In genomic region chr15:66472176-66472999, GRCh38 we compare ENCODE assay signal across 8 cellular contexts. TPM values are rescaled to one million over a fixed set of nuclear protein-coding genes. Genes with fewer than 3 reads are reported as not detected.
DNase-seq lines count a peak whose midpoint lies in the region; ATAC-seq and TF ChIP-seq lines count a peak whose summit lies in the region.

No MANE protein-coding gene starts in this region.

- TF ChIP-seq CTCF in AG09319 (IDR thresholded peaks at IDR 0.05; ENCODE audit: low read depth, low read length) (no peak), gastrocnemius medialis (IDR thresholded peaks at IDR 0.05 in 4 of 5, conservative IDR thresholded peaks at IDR 0.05 in 1 of 5) (no peak)

- DNase-seq in AG09319 (ENCODE audit: extremely low read depth, low read depth) (peak; percentile 14), gastrocnemius medialis (no peak), SIG-M5 treated with dmso at 0.1 percent for 504 hours (lab: John Stamatoyannopoulos, UW; ENCODE audit: unreplicated experiment) (no peak), NCI-H2196 (lab: John Stamatoyannopoulos, UW; ENCODE audit: unreplicated experiment) (no peak)
- DNase-seq in activated effector memory CD4-positive, alpha-beta T cell treated with Interleukin-2 at 50 U/mL for 16 hours = peak; percentile 5

- no peak for TF ChIP-seq POLR2A in gastrocnemius medialis (IDR thresholded peaks at IDR 0.05)

- intact Hi-C loops in gastrocnemius medialis (cut with DNase I; ENCODE audit: low total_unique reads) = no loop called here

- H3K4me1 ChIP-seq in mesodermal cell (ENCODE audit: control insufficient read depth, insufficient read depth, low read length, poor library complexity, severe bottlenecking) (peaks cover 42% of the 10 kb centered on the region), gastrocnemius medialis (peaks cover 10 to 21% of the 10 kb centered on the region in 2 donors)

- in situ Hi-C loops in gastrocnemius medialis (cut with MboI; ENCODE audit: low sequenced_read_pairs in 4 of 4) = no loop called here

- no peaks in the 10 kb centered on the region for H3K27me3 ChIP-seq in gastrocnemius medialis

- H3K36me3 ChIP-seq in mesodermal cell (ENCODE audit: control insufficient read depth, insufficient read depth, low read length) (peaks cover 22% of the 10 kb centered on the region), gastrocnemius medialis (no peaks in the 10 kb centered on the region)

- 36 to 56% methylated on average over 4 to 7 of the region's 8 CpGs for WGBS in mesodermal cell (ENCODE audit: insufficient coverage in 2 of 2), 2 experiments

- H3K27ac ChIP-seq in mesodermal cell (ENCODE audit: low read depth, low read length, severe bottlenecking) (peak overlapping the region; percentile 89), gastrocnemius medialis (peak overlapping the region in 2 of 4 donors; percentile 2 to 19)

- peak; percentile 76 for ATAC-seq in GM19438 (IDR thresholded peaks at IDR 0.05; ENCODE audit: low read depth, unreplicated experiment)
- peak; percentile 52 for ATAC-seq in HG03469 (IDR thresholded peaks at IDR 0.05; ENCODE audit: unreplicated experiment)
- ATAC-seq in gastrocnemius medialis = no peak

- no peaks in the 10 kb centered on the region for H3K9me3 ChIP-seq in mesodermal cell (ENCODE audit: control insufficient read depth, low read length)
- no peaks in the 10 kb centered on the region for H3K9me3 ChIP-seq in gastrocnemius medialis

- H3K4me3 ChIP-seq in mesodermal cell (ENCODE audit: extremely low read depth, insufficient read depth, low read length, poor library complexity, severe bottlenecking) (no peak overlapping the region), gastrocnemius medialis (no peak overlapping the region)

RNA-seq across cellular contexts. Expression of gene SNAPC5, which starts 25.2 kb away (rescaled TPM):
- 14.4 TPM for polyA plus RNA-seq in mesodermal cell (2013, experiment 1 of 2)
- 18.7 TPM for polyA plus RNA-seq in mesodermal cell (2013, experiment 2 of 2)
- 10 to 100 TPM; 39.6 to 58.8 (median 50.8) TPM for total RNA-seq in gastrocnemius medialis

RNA-seq across cellular contexts. Expression of gene RPL4, which starts 32.3 kb away (rescaled TPM):
- polyA plus RNA-seq in mesodermal cell (2013, experiment 1 of 2) = 4,250 TPM
- polyA plus RNA-seq in mesodermal cell (2013, experiment 2 of 2) = 4,124 TPM
- total RNA-seq in gastrocnemius medialis = 1,000 to 10,000 TPM; 2,613 to 4,567 (median 3,688) TPM

RNA-seq across cellular contexts. Expression of gene ZWILCH, which starts 32.7 kb away (rescaled TPM):
- 44.2 TPM for polyA plus RNA-seq in mesodermal cell (2013, experiment 1 of 2)
- polyA plus RNA-seq in mesodermal cell (2013, experiment 2 of 2) = 38.6 TPM
- 10 to 100 TPM in 1 of 4 donors, 1 to 10 TPM in 3; 2.0 to 10.6 (median 2.4) TPM for total RNA-seq in gastrocnemius medialis

Comparison
In these comparisons a context has a peak if more than half of its experiments do, and no peak if none do; other contexts are left out.
1. DNase-seq: peak in AG09319 (single experiment) and activated effector memory CD4-positive, alpha-beta T cell treated with Interleukin-2 at 50 U/mL for 16 hours (single experiment); none in gastrocnemius medialis (0 of 2), SIG-M5 treated with dmso at 0.1 percent for 504 hours (single experiment) and NCI-H2196 (single experiment).
2. ATAC-seq: peak in GM19438 (single experiment) and HG03469 (single experiment); none in gastrocnemius medialis (0 of 2).